Comparison of ENCODE assay signal across 1 cellular context in the genomic region with DNA sequence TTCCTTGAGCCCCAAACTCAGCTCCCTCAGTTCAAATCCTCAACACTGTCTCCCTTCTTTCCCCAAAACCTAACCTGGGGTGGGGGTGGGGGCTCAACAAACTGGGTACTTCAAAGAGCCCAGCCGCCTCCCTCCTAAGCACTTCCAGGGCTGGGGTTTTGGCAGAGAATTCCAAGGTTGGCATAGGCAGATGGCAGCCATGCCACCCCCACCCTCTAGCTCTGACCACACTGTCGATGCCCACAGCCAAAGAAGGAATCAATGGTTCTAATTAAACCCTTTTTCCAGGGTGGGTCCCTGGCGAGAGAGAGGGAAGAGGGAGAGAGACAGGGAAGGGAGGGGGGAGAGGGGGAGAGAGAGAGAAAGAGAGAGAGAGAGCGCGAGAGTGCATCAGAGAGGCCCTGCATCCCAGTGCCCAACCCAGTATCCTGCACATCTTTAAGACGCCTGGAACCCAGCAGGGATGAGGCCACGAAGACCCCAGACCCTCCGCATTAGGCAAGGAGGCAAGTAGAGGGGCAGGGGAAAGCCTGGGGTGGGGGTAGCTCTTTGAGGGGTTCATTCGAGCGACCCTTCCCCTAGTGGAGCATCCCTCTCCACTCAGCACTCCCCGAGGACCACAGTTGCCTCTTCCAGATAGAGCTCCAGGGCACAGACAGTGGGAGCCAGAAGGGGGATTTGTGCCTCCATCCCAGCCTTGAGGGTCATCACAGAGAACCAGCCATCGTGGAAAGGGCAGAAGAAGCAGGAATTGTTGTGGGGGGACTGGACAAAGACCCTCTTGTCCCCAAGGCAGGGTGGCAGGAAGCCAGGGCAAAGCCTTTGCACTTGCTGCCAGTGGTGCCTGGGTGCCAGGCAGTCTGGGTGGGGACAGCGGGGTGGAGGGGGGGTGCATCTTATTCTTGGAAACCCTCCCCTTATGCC.
TF ChIP-seq lines count a peak whose summit lies in the region.

No MANE protein-coding gene starts in this region.

TF ChIP-seq in GM23338, 12 proteins besides CTCF, POLR2A, EP300 and RAD21 (continued from another document):
- TF ChIP-seq, protein P1, sequence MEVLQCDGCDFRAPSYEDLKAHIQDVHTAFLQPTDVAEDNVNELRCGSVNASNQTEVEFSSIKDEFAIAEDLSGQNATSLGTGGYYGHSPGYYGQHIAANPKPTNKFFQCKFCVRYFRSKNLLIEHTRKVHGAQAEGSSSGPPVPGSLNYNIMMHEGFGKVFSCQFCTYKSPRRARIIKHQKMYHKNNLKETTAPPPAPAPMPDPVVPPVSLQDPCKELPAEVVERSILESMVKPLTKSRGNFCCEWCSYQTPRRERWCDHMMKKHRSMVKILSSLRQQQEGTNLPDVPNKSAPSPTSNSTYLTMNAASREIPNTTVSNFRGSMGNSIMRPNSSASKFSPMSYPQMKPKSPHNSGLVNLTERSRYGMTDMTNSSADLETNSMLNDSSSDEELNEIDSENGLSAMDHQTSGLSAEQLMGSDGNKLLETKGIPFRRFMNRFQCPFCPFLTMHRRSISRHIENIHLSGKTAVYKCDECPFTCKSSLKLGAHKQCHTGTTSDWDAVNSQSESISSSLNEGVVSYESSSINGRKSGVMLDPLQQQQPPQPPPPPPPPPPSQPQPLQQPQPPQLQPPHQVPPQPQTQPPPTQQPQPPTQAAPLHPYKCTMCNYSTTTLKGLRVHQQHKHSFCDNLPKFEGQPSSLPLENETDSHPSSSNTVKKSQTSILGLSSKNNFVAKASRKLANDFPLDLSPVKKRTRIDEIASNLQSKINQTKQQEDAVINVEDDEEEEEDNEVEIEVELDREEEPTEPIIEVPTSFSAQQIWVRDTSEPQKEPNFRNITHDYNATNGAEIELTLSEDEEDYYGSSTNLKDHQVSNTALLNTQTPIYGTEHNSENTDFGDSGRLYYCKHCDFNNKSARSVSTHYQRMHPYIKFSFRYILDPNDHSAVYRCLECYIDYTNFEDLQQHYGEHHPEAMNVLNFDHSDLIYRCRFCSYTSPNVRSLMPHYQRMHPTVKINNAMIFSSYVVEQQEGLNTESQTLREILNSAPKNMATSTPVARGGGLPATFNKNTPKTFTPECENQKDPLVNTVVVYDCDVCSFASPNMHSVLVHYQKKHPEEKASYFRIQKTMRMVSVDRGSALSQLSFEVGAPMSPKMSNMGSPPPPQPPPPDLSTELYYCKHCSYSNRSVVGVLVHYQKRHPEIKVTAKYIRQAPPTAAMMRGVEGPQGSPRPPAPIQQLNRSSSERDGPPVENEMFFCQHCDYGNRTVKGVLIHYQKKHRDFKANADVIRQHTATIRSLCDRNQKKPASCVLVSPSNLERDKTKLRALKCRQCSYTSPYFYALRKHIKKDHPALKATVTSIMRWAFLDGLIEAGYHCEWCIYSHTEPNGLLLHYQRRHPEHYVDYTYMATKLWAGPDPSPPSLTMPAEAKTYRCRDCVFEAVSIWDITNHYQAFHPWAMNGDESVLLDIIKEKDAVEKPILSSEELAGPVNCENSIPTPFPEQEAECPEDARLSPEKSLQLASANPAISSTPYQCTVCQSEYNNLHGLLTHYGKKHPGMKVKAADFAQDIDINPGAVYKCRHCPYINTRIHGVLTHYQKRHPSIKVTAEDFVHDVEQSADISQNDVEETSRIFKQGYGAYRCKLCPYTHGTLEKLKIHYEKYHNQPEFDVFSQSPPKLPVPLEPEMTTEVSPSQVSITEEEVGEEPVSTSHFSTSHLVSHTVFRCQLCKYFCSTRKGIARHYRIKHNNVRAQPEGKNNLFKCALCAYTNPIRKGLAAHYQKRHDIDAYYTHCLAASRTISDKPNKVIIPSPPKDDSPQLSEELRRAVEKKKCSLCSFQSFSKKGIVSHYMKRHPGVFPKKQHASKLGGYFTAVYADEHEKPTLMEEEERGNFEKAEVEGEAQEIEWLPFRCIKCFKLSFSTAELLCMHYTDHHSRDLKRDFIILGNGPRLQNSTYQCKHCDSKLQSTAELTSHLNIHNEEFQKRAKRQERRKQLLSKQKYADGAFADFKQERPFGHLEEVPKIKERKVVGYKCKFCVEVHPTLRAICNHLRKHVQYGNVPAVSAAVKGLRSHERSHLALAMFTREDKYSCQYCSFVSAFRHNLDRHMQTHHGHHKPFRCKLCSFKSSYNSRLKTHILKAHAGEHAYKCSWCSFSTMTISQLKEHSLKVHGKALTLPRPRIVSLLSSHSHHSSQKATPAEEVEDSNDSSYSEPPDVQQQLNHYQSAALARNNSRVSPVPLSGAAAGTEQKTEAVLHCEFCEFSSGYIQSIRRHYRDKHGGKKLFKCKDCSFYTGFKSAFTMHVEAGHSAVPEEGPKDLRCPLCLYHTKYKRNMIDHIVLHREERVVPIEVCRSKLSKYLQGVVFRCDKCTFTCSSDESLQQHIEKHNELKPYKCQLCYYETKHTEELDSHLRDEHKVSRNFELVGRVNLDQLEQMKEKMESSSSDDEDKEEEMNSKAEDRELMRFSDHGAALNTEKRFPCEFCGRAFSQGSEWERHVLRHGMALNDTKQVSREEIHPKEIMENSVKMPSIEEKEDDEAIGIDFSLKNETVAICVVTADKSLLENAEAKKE (CRISPR knock-in tag; IDR thresholded peaks at IDR 0.05): no peak
